In the genomic region with DNA sequence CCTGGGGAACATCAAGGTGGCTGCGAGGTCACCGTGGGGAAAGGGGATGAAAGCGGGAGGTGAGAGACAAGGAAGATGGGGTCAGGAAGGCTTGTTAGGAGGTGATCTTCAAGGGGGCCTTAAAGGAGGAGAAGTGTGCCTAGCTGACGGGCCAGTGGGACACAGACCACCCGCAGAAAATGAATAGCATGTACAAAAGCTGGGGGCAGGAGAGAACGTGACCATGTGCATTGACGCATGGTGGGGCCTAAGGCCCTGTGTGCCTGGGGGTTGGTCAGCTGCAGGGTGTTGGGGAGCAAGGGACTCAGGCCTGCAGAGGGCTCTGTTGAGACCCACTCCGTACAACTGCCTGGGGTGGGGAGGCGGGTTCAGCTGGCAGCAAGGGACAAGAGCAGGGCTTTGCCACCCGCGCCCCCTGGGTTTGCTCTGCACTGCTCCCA, we compare ENCODE assay signal across 13 cellular contexts. TPM values are rescaled to one million over a fixed set of nuclear protein-coding genes. Genes with fewer than 3 reads are reported as not detected.
DNase-seq lines count a peak whose midpoint lies in the region; ATAC-seq and TF ChIP-seq lines count a peak whose summit lies in the region.
"Had no signal": no experiment of that assay in that cellular context is flagged by ENCODE, and none has a peak within 500 bp of the region (broad histone marks: within the 10 kb centered on the region; RNA-seq: fewer than 3 reads in every experiment).

No MANE protein-coding gene starts in this region.

- H3K4me3 Mint-ChIP-seq in activated T-cell treated with anti-CD3 and anti-CD28 coated beads, Interleukin-2, amount 50 U/mL, for 4 hours: peak overlapping the region; percentile 60
- no peak overlapping the region for H3K4me3 Mint-ChIP-seq in endodermal cell

- no peaks in the 10 kb centered on the region for H3K9me3 Mint-ChIP-seq in activated T-cell treated with anti-CD3 and anti-CD28 coated beads, Interleukin-2, amount 50 U/mL, for 4 hours
- H3K9me3 Mint-ChIP-seq in endodermal cell: no peaks in the 10 kb centered on the region

- H3K27ac ChIP-seq in Peyer's patch (peak overlapping the region; percentile 75 to 86 (median 82)), endodermal cell (ENCODE audit: low read depth, low read length) (no peak overlapping the region), urinary bladder (ENCODE audit: low read depth) (peak overlapping the region; percentile 6)
- H3K27ac ChIP-seq: SJSA1 had no signal

- peaks cover 60% of the 10 kb centered on the region for H3K4me1 Mint-ChIP-seq in activated T-cell treated with anti-CD3 and anti-CD28 coated beads, Interleukin-2, amount 50 U/mL, for 4 hours (ENCODE audit: low read depth)
- H3K4me1 Mint-ChIP-seq in endodermal cell: peaks cover 2% of the 10 kb centered on the region

- H3K4me3 ChIP-seq in Peyer's patch (no peak overlapping the region), endodermal cell (ENCODE audit: low read length) (no peak overlapping the region), urinary bladder (ENCODE audit: low read depth, low read length) (no peak overlapping the region), MG63 (no peak overlapping the region)
- H3K4me3 ChIP-seq: adrenal gland, SJSA1 had no signal

- H3K9ac ChIP-seq in endodermal cell (ENCODE audit: extremely low read depth, low read length, poor library complexity, severe bottlenecking): no peak overlapping the region

- WGBS in endodermal cell (ENCODE audit: insufficient coverage in 1 of 2, insufficient read length in 1 of 2), 2 experiments: 85 to 92% methylated on average over 6 to 11 of the region's 11 CpGs
- 92% methylated on average over 11 of the region's 11 CpGs for WGBS in urinary bladder

- DNase-seq in activated T-cell treated with anti-CD3 and anti-CD28 coated beads, Interleukin-2, amount 50 U/mL, for 4 hours: no peak
- DNase-seq in activated T-cell treated with anti-CD3 and anti-CD28 coated beads, Interleukin-2, amount 50 U/mL, for 1 hour: no peak
- peak in 2 of 3 donors; percentile 67 to 69 for DNase-seq in Peyer's patch
- DNase-seq in endodermal cell: peak; percentile 72
- no peak for DNase-seq in MG63
- no peak for DNase-seq in NCI-H524 treated with DMSO at 0.1 percent for 48 hours (lab: John Stamatoyannopoulos, UW)
- DNase-seq: adrenal gland, NCI-H1048 had no signal

- peak overlapping the region; percentile 48 for H3K27ac Mint-ChIP-seq in endodermal cell

- peaks cover 11 to 71% (median 33%) of the 10 kb centered on the region in 4 donors for H3K4me1 ChIP-seq in Peyer's patch
- H3K4me1 ChIP-seq in endodermal cell (ENCODE audit: control insufficient read depth, insufficient read depth, low read length): peaks cover under 1% of the 10 kb centered on the region
- no peaks in the 10 kb centered on the region for H3K4me1 ChIP-seq in urinary bladder (ENCODE audit: insufficient read depth)

- no peak for TF ChIP-seq POLR2A in Peyer's patch (IDR thresholded peaks at IDR 0.05)

- H3K27me3 ChIP-seq in Peyer's patch (no peaks in the 10 kb centered on the region), endodermal cell (ENCODE audit: control insufficient read depth, insufficient read depth, low read length, poor library complexity, severe bottlenecking) (no peaks in the 10 kb centered on the region), MG63 (no peaks in the 10 kb centered on the region)
- H3K27me3 ChIP-seq: adrenal gland, SJSA1 had no signal

- H3K9me3 ChIP-seq in Peyer's patch (no peaks in the 10 kb centered on the region), endodermal cell (ENCODE audit: control insufficient read depth, low read length) (no peaks in the 10 kb centered on the region), MG63 (no peaks in the 10 kb centered on the region)
- H3K9me3 ChIP-seq: adrenal gland, SJSA1 had no signal

- no peaks in the 10 kb centered on the region for H3K27me3 Mint-ChIP-seq in activated T-cell treated with anti-CD3 and anti-CD28 coated beads, Interleukin-2, amount 50 U/mL, for 4 hours (ENCODE audit: low read depth)
- no peaks in the 10 kb centered on the region for H3K27me3 Mint-ChIP-seq in endodermal cell (ENCODE audit: insufficient read depth)

- peaks cover 0 to 55% (median 0%) of the 10 kb centered on the region in 3 donors for H3K36me3 ChIP-seq in Peyer's patch
- H3K36me3 ChIP-seq in endodermal cell (ENCODE audit: control insufficient read depth, insufficient read depth, low read length): peaks cover 55% of the 10 kb centered on the region
- peaks cover 2% of the 10 kb centered on the region for H3K36me3 ChIP-seq in urinary bladder (ENCODE audit: insufficient read depth)
- peaks cover 86% of the 10 kb centered on the region for H3K36me3 ChIP-seq in MG63

- ATAC-seq in activated T-cell treated with anti-CD3 and anti-CD28 coated beads, Interleukin-2, amount 50 U/mL, for 4 hours: no peak
- ATAC-seq in GM18519 (IDR thresholded peaks at IDR 0.05; ENCODE audit: low FRiP score, unreplicated experiment): no peak

- H3K36me3 Mint-ChIP-seq in activated T-cell treated with anti-CD3 and anti-CD28 coated beads, Interleukin-2, amount 50 U/mL, for 4 hours (ENCODE audit: insufficient read depth): peaks cover 23% of the 10 kb centered on the region
- peaks cover 41% of the 10 kb centered on the region for H3K36me3 Mint-ChIP-seq in endodermal cell (ENCODE audit: low read depth)

- no peak for TF ChIP-seq CTCF in Peyer's patch (IDR thresholded peaks at IDR 0.05)
- peak; percentile 48 for TF ChIP-seq CTCF in endodermal cell (conservative IDR thresholded peaks at IDR 0.05)

RNA-seq across cellular contexts. Expression of a gene that starts 5.9 kb away (rescaled TPM):
- 100 to 1,000 TPM; 140 to 167 (median 153) TPM for total RNA-seq in activated T-cell treated with anti-CD3 and anti-CD28 coated beads, Interleukin-2, amount 50 U/mL, for 4 hours
- 100 to 1,000 TPM in 2 of 4 donors, 10 to 100 TPM in 2; 53.6 to 138 (median 113) TPM for total RNA-seq in Peyer's patch
- total RNA-seq in endodermal cell: 10 to 100 TPM; 67.7 to 86.0 TPM
- 50.9 TPM for polyA plus RNA-seq in endodermal cell (2013, experiment 1 of 2)
- polyA plus RNA-seq in endodermal cell (2013, experiment 2 of 2): 49.3 TPM
- total RNA-seq in urinary bladder: 69.5 TPM
- polyA plus RNA-seq in urinary bladder: 43.6 TPM
- 134 and 149 TPM in 2 replicates for total RNA-seq in MG63 (2014; rRNA removed; shearing (Covaris generic); ENCODE audit: low replicate concordance)

RNA-seq across cellular contexts. Expression of a gene that starts 25.9 kb away (rescaled TPM):
- total RNA-seq in activated T-cell treated with anti-CD3 and anti-CD28 coated beads, Interleukin-2, amount 50 U/mL, for 4 hours: 1 to 10 TPM; 5.7 to 9.2 (median 7.0) TPM
- total RNA-seq in Peyer's patch (100 to 1,000 TPM in 1 of 4 donors, 10 to 100 TPM in 3; 28.0 to 111 (median 58.8) TPM), endodermal cell (under 1 TPM; 0.66 to 0.68 TPM), urinary bladder (2.4 TPM)
- polyA plus RNA-seq in endodermal cell (2013, experiment 1 of 2): 0.14 TPM
- not detected for polyA plus RNA-seq in endodermal cell (2013, experiment 2 of 2)
- 1.9 TPM for polyA plus RNA-seq in urinary bladder
- not detected in 2 replicates for total RNA-seq in MG63 (2014; rRNA removed; shearing (Covaris generic); ENCODE audit: low replicate concordance)
- total RNA-seq: fibroblast of lung, SJSA1 had no signal
- polyA plus RNA-seq: fibroblast of lung had no signal

RNA-seq across cellular contexts. Expression of a gene that starts 41.3 kb away (rescaled TPM):
- 100 to 1,000 TPM; 153 to 177 (median 168) TPM for total RNA-seq in activated T-cell treated with anti-CD3 and anti-CD28 coated beads, Interleukin-2, amount 50 U/mL, for 4 hours
- total RNA-seq in Peyer's patch (100 to 1,000 TPM; 125 to 423 (median 139) TPM), endodermal cell (100 to 1,000 TPM; 387 to 437 TPM), urinary bladder (438 TPM)
- 485 TPM for polyA plus RNA-seq in endodermal cell (2013, experiment 1 of 2)
- 534 TPM for polyA plus RNA-seq in endodermal cell (2013, experiment 2 of 2)
- polyA plus RNA-seq in urinary bladder: 424 TPM
- total RNA-seq in MG63 (2014; rRNA removed; shearing (Covaris generic); ENCODE audit: low replicate concordance): 1,104 and 1,574 TPM in 2 replicates

RNA-seq across cellular contexts. Expression of a gene that starts 55.7 kb away (rescaled TPM):
- not detected for total RNA-seq in activated T-cell treated with anti-CD3 and anti-CD28 coated beads, Interleukin-2, amount 50 U/mL, for 4 hours
- not detected for total RNA-seq in Peyer's patch
- total RNA-seq in endodermal cell: not detected
- not detected for polyA plus RNA-seq in endodermal cell (2013, experiment 1 of 2)
- polyA plus RNA-seq in endodermal cell (2013, experiment 2 of 2): not detected
- not detected for total RNA-seq in urinary bladder
- not detected for polyA plus RNA-seq in urinary bladder
- not detected in 2 replicates for total RNA-seq in MG63 (2014; rRNA removed; shearing (Covaris generic); ENCODE audit: low replicate concordance)
- total RNA-seq: adrenal gland, fibroblast of lung, SJSA1, ureter had no signal
- polyA plus RNA-seq: adrenal gland, fibroblast of lung had no signal

Comparison
In these comparisons a context has a peak if more than half of its experiments do, and no peak if none do; other contexts are left out.
1. DNase-seq: peak in Peyer's patch (2 of 3) and endodermal cell (single experiment); none in activated T-cell treated with anti-CD3 and anti-CD28 coated beads, Interleukin-2, amount 50 U/mL, for 4 hours (single experiment), activated T-cell treated with anti-CD3 and anti-CD28 coated beads, Interleukin-2, amount 50 U/mL, for 1 hour (single experiment), MG63 (single experiment) and NCI-H524 treated with DMSO at 0.1 percent for 48 hours (single experiment).